In genomic region chr6:96725276-96725675, GRCh38 we compare ENCODE assay signal across 17 cellular contexts.
DNase-seq lines count a peak whose midpoint lies in the region; ATAC-seq and TF ChIP-seq lines count a peak whose summit lies in the region.
"Had no signal": no experiment of that assay in that cellular context is flagged by ENCODE, and none has a peak within 500 bp of the region (broad histone marks: within the 10 kb centered on the region; RNA-seq: fewer than 3 reads in every experiment).

No MANE protein-coding gene starts in this region.

- no peaks in the 10 kb centered on the region for H3K27me3 Mint-ChIP-seq in glutamatergic neuron (ENCODE audit: unreplicated experiment)
- H3K27me3 Mint-ChIP-seq: B cell had no signal

- no peak for TF ChIP-seq CTCF in glutamatergic neuron (IDR thresholded peaks at IDR 0.05; ENCODE audit: partially characterized antibody, unreplicated experiment)

- DNase-seq in NCI-H2171 treated with DMSO at 0.1 percent for 48 hours (lab: John Stamatoyannopoulos, UW) (peak; percentile 47), NCI-H2171 (lab: John Stamatoyannopoulos, UW) (no peak), NCI-H82 (lab: John Stamatoyannopoulos, UW) (peak; percentile 72), glutamatergic neuron (no peak), superior temporal gyrus (ENCODE audit: extremely low spot score) (peak; percentile 20), epidermal melanocyte (ENCODE audit: insufficient read length, low spot score) (no peak)
- no peak for DNase-seq in stimulated activated CD4-positive, alpha-beta T cell treated with anti-CD3 and anti-CD28 coated beads, Interleukin-4, amount 100 ng/mL, for 1 hour
- DNase-seq: 8988T; CD8-positive, alpha-beta T cell; COR-L47; DND-41; EL; GOT3; H9 had no signal

- no peak for ATAC-seq in HG03097 (IDR thresholded peaks at IDR 0.05; ENCODE audit: low FRiP score, unreplicated experiment)
- ATAC-seq: CD8-positive, alpha-beta T cell; GM12878 had no signal

- peaks cover 12% of the 10 kb centered on the region for H3K4me1 Mint-ChIP-seq in glutamatergic neuron (ENCODE audit: low read depth, unreplicated experiment)
- H3K4me1 Mint-ChIP-seq: B cell had no signal

- H3K9me3 Mint-ChIP-seq in glutamatergic neuron (ENCODE audit: unreplicated experiment) = no peaks in the 10 kb centered on the region
- H3K9me3 Mint-ChIP-seq: CD8-positive, alpha-beta T cell; H9 had no signal

- no peak overlapping the region for H3K4me3 Mint-ChIP-seq in glutamatergic neuron (ENCODE audit: unreplicated experiment)
- H3K4me3 Mint-ChIP-seq: B cell; CD8-positive, alpha-beta T cell; H9 had no signal

- peak overlapping the region; percentile 75 for H3K27ac Mint-ChIP-seq in glutamatergic neuron (ENCODE audit: unreplicated experiment)
- H3K27ac Mint-ChIP-seq: B cell; CD8-positive, alpha-beta T cell; H9 had no signal

- H3K36me3 Mint-ChIP-seq in glutamatergic neuron (ENCODE audit: unreplicated experiment) = no peaks in the 10 kb centered on the region
- H3K36me3 Mint-ChIP-seq: CD8-positive, alpha-beta T cell had no signal

Comparison
In these comparisons a context has a peak if more than half of its experiments do, and no peak if none do; other contexts are left out.
1. DNase-seq: peak in NCI-H2171 treated with DMSO at 0.1 percent for 48 hours (single experiment), NCI-H82 (single experiment) and superior temporal gyrus (single experiment); none in NCI-H2171 (single experiment), glutamatergic neuron (single experiment), epidermal melanocyte (single experiment) and stimulated activated CD4-positive, alpha-beta T cell treated with anti-CD3 and anti-CD28 coated beads, Interleukin-4, amount 100 ng/mL, for 1 hour (single experiment).